ENCODE assay signal across 13 cellular contexts in genomic region chr20:44126445-44126844, GRCh38.
DNase-seq lines count a peak whose midpoint lies in the region; TF ChIP-seq lines count a peak whose summit lies in the region.
"Had no signal": no experiment of that assay in that cellular context is flagged by ENCODE, and none has a peak within 500 bp of the region (broad histone marks: within the 10 kb centered on the region; RNA-seq: fewer than 3 reads in every experiment).

No MANE protein-coding gene starts in this region.

- POLR2A ChIA-PET in activated CD4-positive, alpha-beta memory T cell treated with anti-CD3 and anti-CD28 coated beads for 36 hours (lab: Charles Lee): no interaction called here
- POLR2A ChIA-PET in activated CD4-positive, alpha-beta memory T cell treated with anti-CD3 and anti-CD28 coated beads, Interleukin-2, amount 10 ng/mL, durations not matched to agents 7 days and 5 days (lab: Charles Lee): no interaction called here
- POLR2A ChIA-PET in SK-N-SH (lab: Yijun Ruan, JAX): no interaction called here

- H4K20me1 ChIP-seq in SK-N-SH (ENCODE audit: insufficient read depth): no peaks in the 10 kb centered on the region

- no peak overlapping the region for H3K27ac Mint-ChIP-seq in activated CD4-positive, alpha-beta memory T cell treated with anti-CD3 and anti-CD28 coated beads for 36 hours
- no peak overlapping the region for H3K27ac Mint-ChIP-seq in activated CD4-positive, alpha-beta memory T cell treated with anti-CD3 and anti-CD28 coated beads, Interleukin-2, amount 10 ng/mL, durations not matched to agents 7 days and 5 days
- H3K27ac Mint-ChIP-seq: CD4-positive, CD25-positive, alpha-beta regulatory T cell; HFFc6 had no signal

- peak overlapping the region in 1 of 2 donors; percentile 11 for H3K27ac ChIP-seq in coronary artery
- no peak overlapping the region for H3K27ac ChIP-seq in neuronal stem cell (replicated peaks; ENCODE audit: low read length)
- no peak overlapping the region for H3K27ac ChIP-seq in SK-N-SH (ENCODE audit: low read depth in 2 of 2, low read length in 1 of 2)
- H3K27ac ChIP-seq: 22Rv1 had no signal

- H3K9ac ChIP-seq in neuronal stem cell (ENCODE audit: low read depth, low read length, poor library complexity) (peak overlapping the region; percentile 47), SK-N-SH (no peak overlapping the region)

- H3K79me2 ChIP-seq in SK-N-SH (ENCODE audit: insufficient read depth): no peaks in the 10 kb centered on the region

- H3K27me3 ChIP-seq in neuronal stem cell (ENCODE audit: control insufficient read depth in 3 of 3, insufficient read depth in 3 of 3, low read depth in 1 of 3, low read length in 3 of 3): peaks cover 0 to 13% (median 0%) of the 10 kb centered on the region in 3 experiments
- no peaks in the 10 kb centered on the region for H3K27me3 ChIP-seq in SK-N-SH (ENCODE audit: insufficient read depth)

- no peak overlapping the region for H3K23ac ChIP-seq in neuronal stem cell (ENCODE audit: low read depth, low read length, poor library complexity)

- no peaks in the 10 kb centered on the region for H3K79me1 ChIP-seq in neuronal stem cell (ENCODE audit: low read depth, low read length)

- H3K4me2 ChIP-seq in neuronal stem cell (ENCODE audit: insufficient read depth, low read length, poor library complexity, severe bottlenecking) (no peak overlapping the region), SK-N-SH (no peak overlapping the region)

- H3K4me1 ChIP-seq in neuronal stem cell (ENCODE audit: control insufficient read depth in 2 of 2, insufficient read depth in 1 of 2, low read depth in 1 of 2, low read length in 2 of 2) (peaks cover 0 to 9% of the 10 kb centered on the region in 2 donors), SK-N-SH (ENCODE audit: control insufficient read depth in 1 of 2, insufficient read depth in 2 of 2, low read depth in 1 of 2, low read length in 1 of 2) (no peaks in the 10 kb centered on the region; a peak in 1 of 4 replicates)

- whole genome bisulfite sequencing in neuronal stem cell (ENCODE audit: extremely low coverage in 2 of 2, insufficient read length in 2 of 2, insufficient replicate concordance in 1 of 2), 2 donors: no CpG with 5 or more reads among the region's 3 CpGs
- WGBS in SK-N-SH (ENCODE audit: low lambda C conversion rate): 17% methylated on average over 1 of the region's 3 CpGs

- H3K9me3 Mint-ChIP-seq in activated CD4-positive, alpha-beta memory T cell treated with anti-CD3 and anti-CD28 coated beads for 36 hours: no peaks in the 10 kb centered on the region
- H3K9me3 Mint-ChIP-seq in activated CD4-positive, alpha-beta memory T cell treated with anti-CD3 and anti-CD28 coated beads, Interleukin-2, amount 10 ng/mL, durations not matched to agents 7 days and 5 days: no peaks in the 10 kb centered on the region
- H3K9me3 Mint-ChIP-seq: HFFc6 had no signal

- H3K14ac ChIP-seq in neuronal stem cell (ENCODE audit: low read length): no peak overlapping the region

- H2BK120ac ChIP-seq in neuronal stem cell (ENCODE audit: low read depth, low read length): no peak overlapping the region

- H2BK12ac ChIP-seq in neuronal stem cell (ENCODE audit: low read length): no peak overlapping the region

- no peak overlapping the region for H2BK5ac ChIP-seq in neuronal stem cell (ENCODE audit: low read length)

- no peak for TF ChIP-seq EP300 in SK-N-SH (IDR thresholded peaks at IDR 0.05; ENCODE audit: borderline replicate concordance in 1 of 2, low read depth in 1 of 2, low read length in 1 of 2)

- no peak overlapping the region for H2AK5ac ChIP-seq in neuronal stem cell (ENCODE audit: low read depth, low read length)

- H4K8ac ChIP-seq in neuronal stem cell (ENCODE audit: low read depth, low read length): no peak overlapping the region

- H3K9me3 ChIP-seq in neuronal stem cell (replicated peaks in 1 of 2; ENCODE audit: control insufficient read depth in 2 of 2, insufficient read depth in 1 of 2, low read depth in 1 of 2, low read length in 2 of 2): no peaks in the 10 kb centered on the region
- H3K9me3 ChIP-seq in SK-N-SH: no peaks in the 10 kb centered on the region

- H2BK15ac ChIP-seq in neuronal stem cell (ENCODE audit: low read length): peak overlapping the region; percentile 54

- intact Hi-C loops in activated CD4-positive, alpha-beta memory T cell treated with anti-CD3 and anti-CD28 coated beads for 36 hours (cut with micrococcal nuclease): no loop called here

- no peaks in the 10 kb centered on the region for H3K36me3 ChIP-seq in neuronal stem cell (replicated peaks in 1 of 2; ENCODE audit: control insufficient read depth in 2 of 2, insufficient read depth in 2 of 2, low read length in 2 of 2)
- H3K36me3 ChIP-seq in SK-N-SH (replicated peaks in 1 of 2; ENCODE audit: control insufficient read depth in 1 of 2, insufficient read depth in 2 of 2, low read length in 1 of 2): no peaks in the 10 kb centered on the region

- H3K18ac ChIP-seq in neuronal stem cell (ENCODE audit: low read length): no peak overlapping the region

- H3K27me3 Mint-ChIP-seq in activated CD4-positive, alpha-beta memory T cell treated with anti-CD3 and anti-CD28 coated beads for 36 hours: peaks cover 12% of the 10 kb centered on the region
- H3K27me3 Mint-ChIP-seq in activated CD4-positive, alpha-beta memory T cell treated with anti-CD3 and anti-CD28 coated beads, Interleukin-2, amount 10 ng/mL, durations not matched to agents 7 days and 5 days: peaks cover 22% of the 10 kb centered on the region

- H3F3A ChIP-seq in SK-N-SH (replicated peaks; ENCODE audit: insufficient read depth): no peaks in the 10 kb centered on the region

- no peak overlapping the region for H3K4me3 Mint-ChIP-seq in activated CD4-positive, alpha-beta memory T cell treated with anti-CD3 and anti-CD28 coated beads for 36 hours
- no peak overlapping the region for H3K4me3 Mint-ChIP-seq in activated CD4-positive, alpha-beta memory T cell treated with anti-CD3 and anti-CD28 coated beads, Interleukin-2, amount 10 ng/mL, durations not matched to agents 7 days and 5 days
- H3K4me3 Mint-ChIP-seq: CD4-positive, CD25-positive, alpha-beta regulatory T cell; HFFc6 had no signal

- H3K4ac ChIP-seq in neuronal stem cell (ENCODE audit: low read length): no peak overlapping the region

- TF ChIP-seq CTCF in coronary artery (IDR thresholded peaks at IDR 0.05) (no peak), SK-N-SH (IDR thresholded peaks at IDR 0.05) (no peak)

- TF ChIP-seq RAD21 in SK-N-SH (IDR thresholded peaks at IDR 0.05; ENCODE audit: low read length): no peak

- CTCF ChIA-PET in activated CD4-positive, alpha-beta memory T cell treated with anti-CD3 and anti-CD28 coated beads for 36 hours (lab: Charles Lee): interaction anchor here (0.6 kb wide), 1 partner anchor 274 kb away, joined by 3 read pairs; no protein-coding TSS in a partner anchor
- CTCF ChIA-PET in activated CD4-positive, alpha-beta memory T cell treated with anti-CD3 and anti-CD28 coated beads, Interleukin-2, amount 10 ng/mL, durations not matched to agents 7 days and 5 days (lab: Charles Lee): interaction anchor here (1.1 kb wide), 1 partner anchor 10 kb away, joined by 3 read pairs; no protein-coding TSS in a partner anchor
- CTCF ChIA-PET in SK-N-SH (lab: Yijun Ruan, JAX): interaction anchor here (1.6 to 1.9 kb wide), 2 partner anchors 10 to 63 kb away, joined by 6 to 9 read pairs; no protein-coding TSS in a partner anchor

- no peaks in the 10 kb centered on the region for H3K4me1 Mint-ChIP-seq in activated CD4-positive, alpha-beta memory T cell treated with anti-CD3 and anti-CD28 coated beads for 36 hours (ENCODE audit: low read depth)
- H3K4me1 Mint-ChIP-seq in activated CD4-positive, alpha-beta memory T cell treated with anti-CD3 and anti-CD28 coated beads, Interleukin-2, amount 10 ng/mL, durations not matched to agents 7 days and 5 days: no peaks in the 10 kb centered on the region
- H3K4me1 Mint-ChIP-seq: CD4-positive, CD25-positive, alpha-beta regulatory T cell had no signal

- no peak overlapping the region for H2AFZ ChIP-seq in neuronal stem cell (ENCODE audit: low read length)
- H2AFZ ChIP-seq in SK-N-SH (ENCODE audit: low read depth): no peak overlapping the region

- H4K91ac ChIP-seq in neuronal stem cell (ENCODE audit: low read depth, low read length, poor library complexity): no peak overlapping the region

- no peaks in the 10 kb centered on the region for H3K9me2 ChIP-seq in SK-N-SH

- no peak overlapping the region for H3K4me3 ChIP-seq in coronary artery
- H3K4me3 ChIP-seq in neuronal stem cell (ENCODE audit: low read length in 2 of 2): no peak overlapping the region
- no peak overlapping the region for H3K4me3 ChIP-seq in SK-N-SH (ENCODE audit: low read depth in 2 of 2, low read length in 1 of 2)
- H3K4me3 ChIP-seq: GM12878 had no signal

- DNase-seq in activated CD4-positive, alpha-beta memory T cell treated with anti-CD3 and anti-CD28 coated beads for 36 hours: peak; percentile 1
- DNase-seq in activated CD4-positive, alpha-beta memory T cell treated with anti-CD3 and anti-CD28 coated beads, Interleukin-2, amount 10 ng/mL, durations not matched to agents 7 days and 5 days: no peak
- DNase-seq in coronary artery (ENCODE audit: low spot score) (peak; percentile 62), neuronal stem cell (ENCODE audit: low spot score) (no peak), GDM1 (lab: John Stamatoyannopoulos, UW) (no peak), SK-N-SH (no peak)
- DNase-seq in stimulated activated CD4-positive, alpha-beta T cell treated with anti-CD3 and anti-CD28 coated beads, Interleukin-4, amount 100 ng/mL, for 4 hours: no peak
- DNase-seq: CD4-positive, CD25-positive, alpha-beta regulatory T cell; DMS53; HCEC 1CT; HFFc6 had no signal

- no peaks in the 10 kb centered on the region for H3K36me3 Mint-ChIP-seq in activated CD4-positive, alpha-beta memory T cell treated with anti-CD3 and anti-CD28 coated beads for 36 hours
- H3K36me3 Mint-ChIP-seq in activated CD4-positive, alpha-beta memory T cell treated with anti-CD3 and anti-CD28 coated beads, Interleukin-2, amount 10 ng/mL, durations not matched to agents 7 days and 5 days (ENCODE audit: low read depth): no peaks in the 10 kb centered on the region
- H3K36me3 Mint-ChIP-seq: CD4-positive, CD25-positive, alpha-beta regulatory T cell had no signal

TF ChIP-seq in SK-N-SH, 30 proteins besides CTCF, POLR2A, EP300 and RAD21 (continues in another document):
- TF ChIP-seq YY1 (IDR thresholded peaks at IDR 0.05; ENCODE audit: low read depth) (no peak), TEAD4 (IDR thresholded peaks at IDR 0.05; ENCODE audit: borderline replicate concordance, insufficient read depth) (no peak), GATA2 (CRISPR knock-in tag; IDR thresholded peaks at IDR 0.05) (no peak), TCF12 (IDR thresholded peaks at IDR 0.05) (no peak), PBX3 (IDR thresholded peaks at IDR 0.05) (no peak)

Comparison
In these comparisons a context has a peak if more than half of its experiments do, and no peak if none do; other contexts are left out.
1. DNase-seq: peak in activated CD4-positive, alpha-beta memory T cell treated with anti-CD3 and anti-CD28 coated beads for 36 hours (single experiment) and coronary artery (single experiment); none in activated CD4-positive, alpha-beta memory T cell treated with anti-CD3 and anti-CD28 coated beads, Interleukin-2, amount 10 ng/mL, durations not matched to agents 7 days and 5 days (single experiment), neuronal stem cell (single experiment), GDM1 (single experiment), stimulated activated CD4-positive, alpha-beta T cell treated with anti-CD3 and anti-CD28 coated beads, Interleukin-4, amount 100 ng/mL, for 4 hours (0 of 2) and SK-N-SH (single experiment).